In the genomic region with DNA sequence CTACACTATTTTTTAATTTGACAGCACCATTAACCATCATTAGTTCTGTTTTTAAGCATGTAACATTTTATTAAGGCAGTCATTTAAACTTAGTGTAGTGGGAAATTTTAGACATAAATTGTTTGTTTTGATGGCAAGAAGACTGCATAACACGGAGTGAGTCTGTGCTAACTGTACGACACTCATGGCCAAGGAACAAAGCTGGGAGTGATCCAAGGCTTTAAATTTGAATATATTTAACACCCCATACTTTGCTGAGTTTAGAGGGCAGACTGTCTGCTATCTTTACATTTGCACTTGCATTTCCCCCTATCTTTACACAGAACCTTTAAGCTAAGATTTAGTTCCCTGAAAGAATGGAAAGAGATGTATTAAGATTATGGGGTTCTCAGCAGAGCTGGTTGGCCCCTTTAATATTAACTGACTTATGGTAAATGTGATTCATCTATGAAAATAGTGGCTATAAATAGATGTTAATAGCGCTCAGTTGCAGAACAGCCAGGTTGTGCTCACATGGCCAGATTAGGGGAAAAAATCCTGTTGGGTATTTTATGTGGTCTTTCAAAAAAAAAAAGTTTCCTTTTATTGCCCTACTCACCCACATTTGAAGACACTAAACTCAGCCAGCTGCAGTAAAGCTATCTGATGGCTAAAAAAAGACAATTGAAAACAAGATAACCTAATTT, we compare ENCODE assay signal across 13 cellular contexts.
DNase-seq lines count a peak whose midpoint lies in the region; ATAC-seq, FAIRE-seq and TF ChIP-seq lines count a peak whose summit lies in the region.
"Had no signal": no experiment of that assay in that cellular context is flagged by ENCODE, and none has a peak within 500 bp of the region (broad histone marks: within the 10 kb centered on the region; RNA-seq: fewer than 3 reads in every experiment).

No MANE protein-coding gene starts in this region.

- H4K20me1 ChIP-seq in BLaER1: peaks cover 12% of the 10 kb centered on the region; the same call in 1 of the 2 replicates

- H3K9me3 ChIP-seq in BLaER1: no peaks in the 10 kb centered on the region; the same call in 1 of the 2 replicates

- H3K27me3 ChIP-seq in BLaER1: no peaks in the 10 kb centered on the region

- TF ChIP-seq CTCF in GM20000 (IDR thresholded peaks at IDR 0.05; ENCODE audit: extremely low read depth, missing control alignments): no peak

- H3K4me1 ChIP-seq in BLaER1: peaks cover 24% of the 10 kb centered on the region

- H3K9ac ChIP-seq in BLaER1: peak overlapping the region; percentile 27; the same call in 1 of the 2 replicates

- H3K36me3 ChIP-seq in BLaER1: no peaks in the 10 kb centered on the region

- peak overlapping the region; percentile 70 for H3K4me2 ChIP-seq in BLaER1

- no peak overlapping the region for H3K4me3 ChIP-seq in BLaER1

- peak; percentile 51 for FAIRE-seq in RCC 7860 (lab: Jason Lieb, UNC)
- FAIRE-seq: kidney had no signal

- DNase-seq in GM20000 (ENCODE audit: low spot score) (peak; percentile 24), RCC 7860 (ENCODE audit: low spot score) (no peak), hepatic stellate cell (ENCODE audit: low spot score) (peak; percentile 52), DMS53 (lab: John Stamatoyannopoulos, UW) (no peak), AG08395 (ENCODE audit: low spot score) (no peak)
- DNase-seq in stimulated activated CD4-positive, alpha-beta T cell treated with anti-CD3 and anti-CD28 coated beads, Interleukin-12 subunit alpha, Interleukin-12 subunit beta, amount 100 ng/mL, for 4 hours: no peak
- DNase-seq: activated T-cell treated with anti-CD3 and anti-CD28 coated beads for 4 hours; effector CD8-positive, alpha-beta T cell; H9; kidney; NCI-H2227 treated with DMSO at 0.1 percent for 48 hours had no signal

- no peak for ATAC-seq in HG02973 (IDR thresholded peaks at IDR 0.05; ENCODE audit: unreplicated experiment)

- H3K27ac ChIP-seq in BLaER1: no peak overlapping the region

Comparison
In these comparisons a context has a peak if more than half of its experiments do, and no peak if none do; other contexts are left out.
1. DNase-seq: peak in GM20000 (single experiment) and hepatic stellate cell (single experiment); none in RCC 7860 (single experiment), stimulated activated CD4-positive, alpha-beta T cell treated with anti-CD3 and anti-CD28 coated beads, Interleukin-12 subunit alpha, Interleukin-12 subunit beta, amount 100 ng/mL, for 4 hours (single experiment), DMS53 (single experiment) and AG08395 (single experiment).